ENCODE assay signal across 11 cellular contexts in genomic region chr2:157894694-157895450, GRCh38. TPM values are rescaled to one million over a fixed set of nuclear protein-coding genes. Genes with fewer than 3 reads are reported as not detected.
DNase-seq lines count a peak whose midpoint lies in the region; ATAC-seq and TF ChIP-seq lines count a peak whose summit lies in the region.
"Had no signal": no experiment of that assay in that cellular context is flagged by ENCODE, and none has a peak within 500 bp of the region (broad histone marks: within the 10 kb centered on the region; RNA-seq: fewer than 3 reads in every experiment).

No MANE protein-coding gene starts in this region.

- H3K27ac ChIP-seq in AG04450 (ENCODE audit: low read depth, low read length) = peak overlapping the region; percentile 42
- H3K27ac ChIP-seq in RWPE1 = peak overlapping the region; percentile 25; the same call in 1 of the 2 replicates

- no peaks in the 10 kb centered on the region for H3K9me3 ChIP-seq in AG04450 (ENCODE audit: control insufficient read depth, insufficient read depth, low read length)

- peak overlapping the region; percentile 17 for H3K4me3 ChIP-seq in AG04450 (ENCODE audit: low read depth, low read length)

- no peaks in the 10 kb centered on the region for H3K27me3 ChIP-seq in AG04450 (ENCODE audit: control insufficient read depth, insufficient read depth, low read length)

- POLR2A ChIA-PET in AG04450 (lab: Yijun Ruan, JAX) = no interaction called here
- POLR2A ChIA-PET in RWPE1 (lab: Yijun Ruan, JAX; ENCODE audit: low non-redundant PET) = interaction anchor here (0.9 kb wide), 1 partner anchor 45 kb away, joined by 3 read pairs; no protein-coding TSS in a partner anchor

- TF ChIP-seq CTCF in AG04450 (IDR thresholded peaks at IDR 0.05; ENCODE audit: low read depth, low read length) (no peak), RWPE1 (conservative IDR thresholded peaks at IDR 0.05; ENCODE audit: low read depth) (no peak)

- DNase-seq in AG04450 (ENCODE audit: low read depth, low spot score) (peak; percentile 34), EH (ENCODE audit: low read depth) (peak; percentile 77), RWPE1 (ENCODE audit: low spot score) (peak; percentile 68), fibroblast of the conjunctiva (ENCODE audit: low read depth) (peak; percentile 43), UCSD-AML1 (lab: John Stamatoyannopoulos, UW; ENCODE audit: unreplicated experiment) (no peak)
- no peak for DNase-seq in effector CD8-positive, alpha-beta T cell (lab: John Stamatoyannopoulos, UW)
- DNase-seq: DMS79; foreskin melanocyte; NK-92 treated with Interleukin-12 subunit alpha and Interleukin-12 subunit beta, amount 100 ng/mL, for 24 hours had no signal

- CTCF ChIA-PET in AG04450 (lab: Charles Lee) (interaction anchor here (1.3 kb wide), 1 partner anchor 17 kb away, joined by 4 read pairs; no protein-coding TSS in a partner anchor), RWPE1 (lab: Yijun Ruan, JAX) (no interaction called here)

- ATAC-seq in GM19397 (IDR thresholded peaks at IDR 0.05; ENCODE audit: unreplicated experiment) = no peak
- ATAC-seq in HG02678 (IDR thresholded peaks at IDR 0.05; ENCODE audit: unreplicated experiment) = no peak

RNA-seq across cellular contexts. Expression of gene ACVR1, which starts 18.7 kb away (rescaled TPM):
- polyA plus RNA-seq in AG04450 (2011; rRNA removed) = 50.6 and 53.0 TPM in 2 replicates
- 49.6 and 58.3 TPM in 2 replicates for polyA minus RNA-seq in AG04450 (2011; rRNA and poly(A)+ RNA removed)

Comparison
In these comparisons a context has a peak if more than half of its experiments do, and no peak if none do; other contexts are left out.
1. DNase-seq: peak in AG04450 (single experiment), EH (single experiment), RWPE1 (single experiment) and fibroblast of the conjunctiva (single experiment); none in UCSD-AML1 (single experiment) and effector CD8-positive, alpha-beta T cell (single experiment).